In the genomic region with DNA sequence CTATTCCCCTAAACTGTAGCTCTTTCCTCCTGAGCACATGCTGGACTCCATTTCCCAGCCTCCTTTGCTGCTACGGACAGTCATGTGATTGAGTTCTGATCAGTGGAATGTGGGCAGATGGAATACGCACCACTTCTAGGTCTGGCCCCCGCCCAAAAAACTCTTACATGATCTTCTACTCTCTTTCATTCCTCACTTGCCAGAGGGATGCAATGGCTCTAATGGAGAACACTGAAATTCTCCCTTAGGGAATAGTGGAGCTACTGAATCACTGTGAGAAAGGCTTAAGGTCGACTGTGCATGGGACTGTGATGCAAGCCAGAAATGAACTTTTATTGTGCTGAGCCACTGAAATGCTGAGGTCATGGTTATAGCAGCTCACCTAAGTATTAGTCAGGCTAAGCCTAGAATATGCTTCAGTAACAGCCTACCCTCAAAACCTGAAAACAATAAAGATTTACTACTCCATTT, we compare ENCODE assay signal across 8 cellular contexts. TPM values are rescaled to one million over a fixed set of nuclear protein-coding genes. Genes with fewer than 3 reads are reported as not detected.
DNase-seq lines count a peak whose midpoint lies in the region; ATAC-seq, FAIRE-seq and TF ChIP-seq lines count a peak whose summit lies in the region.

No MANE protein-coding gene starts in this region.

- no peak overlapping the region for H3K4me3 ChIP-seq in RWPE2 (ENCODE audit: severe bottlenecking)

- no peak overlapping the region for H3K4me3 Mint-ChIP-seq in progenitor cell of endocrine pancreas (ENCODE audit: low read depth)
- H3K4me3 Mint-ChIP-seq in activated T-cell treated with anti-CD3 and anti-CD28 coated beads, Interleukin-2, amount 50 U/mL, for 4 hours = no peak overlapping the region
- no peak overlapping the region for H3K4me3 Mint-ChIP-seq in stimulated activated naive CD8-positive, alpha-beta T cell treated with anti-CD3 and anti-CD28 coated beads, Interleukin-15, amount 100 ng/mL, for 72 hours

- H3K36me3 Mint-ChIP-seq in progenitor cell of endocrine pancreas (ENCODE audit: insufficient read depth) = no peaks in the 10 kb centered on the region
- H3K36me3 Mint-ChIP-seq in activated T-cell treated with anti-CD3 and anti-CD28 coated beads, Interleukin-2, amount 50 U/mL, for 4 hours (ENCODE audit: insufficient read depth) = no peaks in the 10 kb centered on the region

- H3K4me1 ChIP-seq in RWPE2 (ENCODE audit: insufficient read depth, poor library complexity, severe bottlenecking) (no peaks in the 10 kb centered on the region), foreskin keratinocyte (peaks cover 11% of the 10 kb centered on the region)

- H3K36me3 ChIP-seq in RWPE2 (ENCODE audit: low read depth) = no peaks in the 10 kb centered on the region

- H3K27me3 Mint-ChIP-seq in progenitor cell of endocrine pancreas = no peaks in the 10 kb centered on the region
- H3K27me3 Mint-ChIP-seq in activated T-cell treated with anti-CD3 and anti-CD28 coated beads, Interleukin-2, amount 50 U/mL, for 4 hours (ENCODE audit: low read depth) = peaks cover 4% of the 10 kb centered on the region
- H3K27me3 Mint-ChIP-seq in stimulated activated naive CD8-positive, alpha-beta T cell treated with anti-CD3 and anti-CD28 coated beads, Interleukin-15, amount 100 ng/mL, for 72 hours = no peaks in the 10 kb centered on the region

- TF ChIP-seq CTCF in RWPE2 (IDR thresholded peaks at IDR 0.05; ENCODE audit: poor library complexity, severe bottlenecking) = no peak
- no peak for TF ChIP-seq CTCF in foreskin keratinocyte (conservative IDR thresholded peaks at IDR 0.05)
- no peak for TF ChIP-seq CTCF in progenitor cell of endocrine pancreas (IDR thresholded peaks at IDR 0.05; ENCODE audit: unreplicated experiment)

- no peak for FAIRE-seq in H54 (lab: Jason Lieb, UNC)

- H3K27me3 ChIP-seq in RWPE2 (ENCODE audit: insufficient read depth, poor library complexity, severe bottlenecking) = no peaks in the 10 kb centered on the region
- peaks cover 3% of the 10 kb centered on the region for H3K27me3 ChIP-seq in foreskin keratinocyte

- no peak overlapping the region for H3K27ac ChIP-seq in RWPE2 (ENCODE audit: poor library complexity, severe bottlenecking)
- H3K27ac ChIP-seq in foreskin keratinocyte = no peak overlapping the region

- ATAC-seq in RWPE2 (ENCODE audit: low read depth) (peak; percentile 75), foreskin keratinocyte (peak; percentile 87)
- no peak for ATAC-seq in activated T-cell treated with anti-CD3 and anti-CD28 coated beads, Interleukin-2, amount 50 U/mL, for 4 hours
- no peak for ATAC-seq in stimulated activated naive CD8-positive, alpha-beta T cell treated with anti-CD3 and anti-CD28 coated beads, Interleukin-15, amount 100 ng/mL, for 72 hours

- DNase-seq in H54 (ENCODE audit: insufficient read length, low spot score) = peak; percentile 18
- DNase-seq in RWPE2 (ENCODE audit: low spot score) = no peak
- peak; percentile 69 to 93 for DNase-seq in foreskin keratinocyte
- no peak for DNase-seq in progenitor cell of endocrine pancreas (ENCODE audit: low spot score, unreplicated experiment)
- DNase-seq in activated T-cell treated with anti-CD3 and anti-CD28 coated beads, Interleukin-2, amount 50 U/mL, for 4 hours = no peak
- DNase-seq in stimulated activated naive CD8-positive, alpha-beta T cell treated with anti-CD3 and anti-CD28 coated beads, Interleukin-15, amount 100 ng/mL, for 72 hours = no peak
- DNase-seq in SKM-1 (lab: John Stamatoyannopoulos, UW; ENCODE audit: unreplicated experiment) = no peak
- no peak for DNase-seq in stimulated activated CD4-positive, alpha-beta T cell treated with anti-CD3 and anti-CD28 coated beads, Interleukin-12 subunit alpha, Interleukin-12 subunit beta, amount 100 ng/mL, for 4 hours

- H3K9me3 Mint-ChIP-seq in progenitor cell of endocrine pancreas (ENCODE audit: low read depth) = no peaks in the 10 kb centered on the region
- no peaks in the 10 kb centered on the region for H3K9me3 Mint-ChIP-seq in activated T-cell treated with anti-CD3 and anti-CD28 coated beads, Interleukin-2, amount 50 U/mL, for 4 hours
- H3K9me3 Mint-ChIP-seq in stimulated activated naive CD8-positive, alpha-beta T cell treated with anti-CD3 and anti-CD28 coated beads, Interleukin-15, amount 100 ng/mL, for 72 hours = no peaks in the 10 kb centered on the region

- TF ChIP-seq POLR2A in H54 (IDR thresholded peaks at IDR 0.05; ENCODE audit: low read depth, low read length) = no peak

- H3K4me1 Mint-ChIP-seq in progenitor cell of endocrine pancreas (ENCODE audit: low read depth) = no peaks in the 10 kb centered on the region
- H3K4me1 Mint-ChIP-seq in activated T-cell treated with anti-CD3 and anti-CD28 coated beads, Interleukin-2, amount 50 U/mL, for 4 hours (ENCODE audit: low read depth) = peaks cover 5% of the 10 kb centered on the region
- H3K4me1 Mint-ChIP-seq in stimulated activated naive CD8-positive, alpha-beta T cell treated with anti-CD3 and anti-CD28 coated beads, Interleukin-15, amount 100 ng/mL, for 72 hours = peaks cover 6% of the 10 kb centered on the region

- peak overlapping the region; percentile 60 for H3K27ac Mint-ChIP-seq in progenitor cell of endocrine pancreas
- H3K27ac Mint-ChIP-seq in stimulated activated naive CD8-positive, alpha-beta T cell treated with anti-CD3 and anti-CD28 coated beads, Interleukin-15, amount 100 ng/mL, for 72 hours = no peak overlapping the region

- H3K9me3 ChIP-seq in RWPE2 (ENCODE audit: severe bottlenecking) = no peaks in the 10 kb centered on the region

RNA-seq across cellular contexts. Expression of gene TMED2, which starts 13.0 kb away (rescaled TPM):
- 220 and 242 TPM in 2 replicates for total RNA-seq in foreskin keratinocyte
- 119 and 122 TPM in 2 replicates for polyA plus RNA-seq in foreskin keratinocyte
- total RNA-seq in progenitor cell of endocrine pancreas = 178 and 188 TPM in 2 replicates
- total RNA-seq in activated T-cell treated with anti-CD3 and anti-CD28 coated beads, Interleukin-2, amount 50 U/mL, for 4 hours = 100 to 1,000 TPM; 204 to 222 (median 206) TPM

RNA-seq across cellular contexts. Expression of gene DDX55, which starts 30.5 kb away (rescaled TPM):
- total RNA-seq in foreskin keratinocyte (20.6 and 22.7 TPM in 2 replicates), progenitor cell of endocrine pancreas (33.0 and 33.5 TPM in 2 replicates)
- 11.0 and 12.7 TPM in 2 replicates for polyA plus RNA-seq in foreskin keratinocyte
- 10 to 100 TPM; 69.2 to 75.7 (median 69.3) TPM for total RNA-seq in activated T-cell treated with anti-CD3 and anti-CD28 coated beads, Interleukin-2, amount 50 U/mL, for 4 hours

RNA-seq across cellular contexts. Expression of gene RILPL1, which starts 37.9 kb away (rescaled TPM):
- total RNA-seq in foreskin keratinocyte (20.5 and 21.3 TPM in 2 replicates), progenitor cell of endocrine pancreas (25.4 and 26.2 TPM in 2 replicates)
- 21.6 and 23.4 TPM in 2 replicates for polyA plus RNA-seq in foreskin keratinocyte
- 1 to 10 TPM; 2.6 to 3.3 (median 2.9) TPM for total RNA-seq in activated T-cell treated with anti-CD3 and anti-CD28 coated beads, Interleukin-2, amount 50 U/mL, for 4 hours

Comparison
In these comparisons a context has a peak if more than half of its experiments do, and no peak if none do; other contexts are left out.
1. DNase-seq: peak in H54 (single experiment) and foreskin keratinocyte (2 of 2); none in RWPE2 (single experiment), progenitor cell of endocrine pancreas (single experiment), activated T-cell treated with anti-CD3 and anti-CD28 coated beads, Interleukin-2, amount 50 U/mL, for 4 hours (single experiment), stimulated activated naive CD8-positive, alpha-beta T cell treated with anti-CD3 and anti-CD28 coated beads, Interleukin-15, amount 100 ng/mL, for 72 hours (0 of 2), SKM-1 (single experiment) and stimulated activated CD4-positive, alpha-beta T cell treated with anti-CD3 and anti-CD28 coated beads, Interleukin-12 subunit alpha, Interleukin-12 subunit beta, amount 100 ng/mL, for 4 hours (single experiment).
2. ATAC-seq: peak in RWPE2 (single experiment) and foreskin keratinocyte (single experiment); none in activated T-cell treated with anti-CD3 and anti-CD28 coated beads, Interleukin-2, amount 50 U/mL, for 4 hours (0 of 2) and stimulated activated naive CD8-positive, alpha-beta T cell treated with anti-CD3 and anti-CD28 coated beads, Interleukin-15, amount 100 ng/mL, for 72 hours (single experiment).